ENCODE assay signal across 8 cellular contexts in the genomic region with DNA sequence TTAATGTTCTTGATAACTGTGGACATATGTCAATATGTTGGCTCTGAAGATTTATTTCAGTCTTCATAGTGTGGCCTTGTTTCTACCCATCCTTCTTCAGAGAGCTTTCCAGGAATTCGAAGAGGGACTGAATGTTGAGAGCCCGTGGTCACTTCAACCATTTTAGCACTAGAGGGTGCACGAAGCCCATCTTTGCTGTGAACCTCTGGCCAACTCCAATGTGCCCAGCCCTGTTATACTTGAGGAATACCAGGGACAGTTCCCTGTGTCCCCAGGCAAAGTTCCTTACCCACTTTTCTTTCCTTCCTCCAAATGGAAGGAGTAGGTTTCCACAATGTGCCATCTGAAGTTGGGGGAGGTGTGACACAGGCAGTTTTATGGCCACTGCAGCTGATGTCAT.
DNase-seq lines count a peak whose midpoint lies in the region; ATAC-seq and TF ChIP-seq lines count a peak whose summit lies in the region.

No MANE protein-coding gene starts in this region.

- H3K4me3 ChIP-seq in OCI-LY1 (ENCODE audit: low read depth, low read length, poor library complexity, severe bottlenecking) (no peak overlapping the region), fibroblast of lung (replicated peaks in 1 of 4; ENCODE audit: control extremely low read depth in 1 of 4, insufficient read depth in 1 of 4, low read depth in 3 of 4, low read length in 4 of 4) (no peak overlapping the region)

- no peaks in the 10 kb centered on the region for H3K36me3 ChIP-seq in OCI-LY1 (ENCODE audit: insufficient read depth, low read length)
- H3K36me3 ChIP-seq in fibroblast of lung (ENCODE audit: control insufficient read depth, insufficient read depth, low read length) = no peaks in the 10 kb centered on the region

- H3K4me2 ChIP-seq in OCI-LY1 (ENCODE audit: low read length) = no peak overlapping the region
- no peak overlapping the region for H3K4me2 ChIP-seq in fibroblast of lung (ENCODE audit: extremely low read depth, insufficient read depth, low read length)

- no peaks in the 10 kb centered on the region for H3F3A ChIP-seq in OCI-LY1 (ENCODE audit: insufficient read depth, low read length)

- TF ChIP-seq CTCF in GM12873 (IDR thresholded peaks at IDR 0.05; ENCODE audit: insufficient read depth, low read depth, low read length, missing control alignments) = peak; percentile 58
- TF ChIP-seq CTCF in OCI-LY1 (IDR thresholded peaks at IDR 0.05; ENCODE audit: low read length) = peak; percentile 60
- peak in 1 of 2 donors; percentile 27 for TF ChIP-seq CTCF in fibroblast of lung (conservative IDR thresholded peaks at IDR 0.05 in 1 of 2, IDR thresholded peaks at IDR 0.05 in 1 of 2; ENCODE audit: low read depth in 1 of 2, low read length in 2 of 2)

- no peak overlapping the region for H3K9ac ChIP-seq in OCI-LY1 (ENCODE audit: low read length)
- H3K9ac ChIP-seq in fibroblast of lung (ENCODE audit: insufficient read depth, low read length) = no peak overlapping the region

- DNase-seq in AG08396 (ENCODE audit: low spot score) (peak; percentile 21), fibroblast of lung (ENCODE audit: low read depth in 2 of 2) (peak; percentile 17 to 47), GM19240 (ENCODE audit: insufficient read length, low spot score) (no peak), hippocampal formation (lab: John Stamatoyannopoulos, UW) (no peak)

- H4K20me1 ChIP-seq in OCI-LY1 (ENCODE audit: insufficient read depth, low read length) (no peaks in the 10 kb centered on the region), fibroblast of lung (ENCODE audit: control insufficient read depth, extremely low read depth, insufficient read depth, low read length) (no peaks in the 10 kb centered on the region)

- H2AFZ ChIP-seq in OCI-LY1 (ENCODE audit: low read length) (no peak overlapping the region), fibroblast of lung (ENCODE audit: low read length) (no peak overlapping the region)

- no peak overlapping the region for H3K27ac ChIP-seq in OCI-LY1 (ENCODE audit: low read depth, low read length, poor library complexity, severe bottlenecking)
- no peak overlapping the region for H3K27ac ChIP-seq in fibroblast of lung (ENCODE audit: insufficient read depth, low read length)

- ATAC-seq in HG02973 (IDR thresholded peaks at IDR 0.05; ENCODE audit: unreplicated experiment) = no peak
- no peak for ATAC-seq in GM18870 (IDR thresholded peaks at IDR 0.05; ENCODE audit: unreplicated experiment)

- H3K27me3 ChIP-seq in OCI-LY1 (ENCODE audit: insufficient read depth, low read length) = no peaks in the 10 kb centered on the region
- H3K27me3 ChIP-seq in fibroblast of lung (ENCODE audit: control insufficient read depth, insufficient read depth, low read length) = no peaks in the 10 kb centered on the region

- H3K9me2 ChIP-seq in OCI-LY1 (ENCODE audit: low read depth, low read length) = no peaks in the 10 kb centered on the region

- H3K79me2 ChIP-seq in OCI-LY1 (ENCODE audit: insufficient read depth, low read length) = no peaks in the 10 kb centered on the region
- H3K79me2 ChIP-seq in fibroblast of lung (ENCODE audit: control insufficient read depth, insufficient read depth, low read length) = no peaks in the 10 kb centered on the region

- H3K4me1 ChIP-seq in OCI-LY1 (ENCODE audit: insufficient read depth, low read length, severe bottlenecking) = no peaks in the 10 kb centered on the region
- no peaks in the 10 kb centered on the region for H3K4me1 ChIP-seq in fibroblast of lung (ENCODE audit: control insufficient read depth, extremely low read depth, insufficient read depth, low read length)

- H3K9me3 ChIP-seq in OCI-LY1 (ENCODE audit: low read length) (no peaks in the 10 kb centered on the region), fibroblast of lung (ENCODE audit: control insufficient read depth, insufficient read depth, low read depth, low read length) (no peaks in the 10 kb centered on the region)

Comparison
In these comparisons a context has a peak if more than half of its experiments do, and no peak if none do; other contexts are left out.
1. DNase-seq: peak in AG08396 (single experiment) and fibroblast of lung (2 of 2); none in GM19240 (single experiment) and hippocampal formation (0 of 2).